In the genomic region with DNA sequence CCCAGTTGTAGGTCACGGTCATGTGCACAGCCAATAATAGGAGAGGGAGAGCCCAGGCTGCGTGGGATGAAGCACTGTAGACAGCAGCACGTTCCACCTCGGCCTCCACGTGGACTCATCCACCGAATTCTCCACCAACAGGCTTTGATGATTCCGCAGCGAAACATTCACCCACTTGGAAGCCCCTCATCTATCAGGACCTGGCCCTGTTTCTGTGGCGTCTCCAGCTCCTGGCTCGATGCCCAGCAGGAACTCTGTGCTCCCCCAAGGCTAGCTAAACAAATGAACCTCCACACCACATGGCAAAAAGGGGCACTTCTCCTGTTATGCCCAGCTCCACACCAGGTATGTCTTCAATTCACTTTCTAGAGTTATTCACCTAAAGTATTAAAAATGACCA, we compare ENCODE assay signal across 31 cellular contexts.
"Had no signal": no experiment of that assay in that cellular context is flagged by ENCODE, and none has a peak within 500 bp of the region (broad histone marks: within the 10 kb centered on the region; RNA-seq: fewer than 3 reads in every experiment).

No MANE protein-coding gene starts in this region.

- H3K27ac ChIP-seq: adrenal gland, body of pancreas, brain microvascular endothelial cell, breast epithelium, VCaP had no signal

- ATAC-seq: activated CD8-positive, alpha-beta T cell treated with anti-CD3 and anti-CD28 coated beads for 36 hours; activated naive CD4-positive, alpha-beta T cell treated with anti-CD3 and anti-CD28 coated beads, Interleukin-2, amount 50 U/mL, for 72 hours; activated T-cell treated with anti-CD3 and anti-CD28 coated beads, Interleukin-2, amount 50 U/mL, for 4 hours; activated T-cell treated with anti-CD3 and anti-CD28 coated beads, Interleukin-2, amount 50 U/mL, for 72 hours; activated T-helper 17 cell treated with anti-CD3 and anti-CD28 coated beads, Interleukin-2, amount 50 U/mL, for 72 hours; body of pancreas; T-helper 17 cell had no signal

- H3K36me3 ChIP-seq: adrenal gland, brain microvascular endothelial cell, breast epithelium had no signal

- H3K4me1 ChIP-seq: adrenal gland, body of pancreas, breast epithelium had no signal

- DNase-seq: activated B cell treated with CpG ODN at 0.5 μM for 24 hours; activated CD4-positive, alpha-beta memory T cell treated with anti-CD3 and anti-CD28 coated beads for 36 hours; activated CD4-positive, alpha-beta T cell treated with anti-CD3 and anti-CD28 coated beads for 4 hours; activated CD4-positive, alpha-beta T cell treated with anti-CD3 and anti-CD28 coated beads, Interleukin-2, amount 10 ng/mL, durations not matched to agents 24 days and 14 days; activated CD4-positive, alpha-beta T cell treated with anti-CD3 and anti-CD28 coated beads, Interleukin-2, amount 50 U/mL, for 1 hour; activated CD4-positive, alpha-beta T cell treated with anti-CD3 and anti-CD28 coated beads, Interleukin-2, amount 50 U/mL, for 4 hours; activated CD4-positive, CD25-positive, alpha-beta regulatory T cell treated with anti-CD3 and anti-CD28 coated beads, Interleukin-2, amount 50 U/mL, for 72 hours; activated CD8-positive, alpha-beta memory T cell treated with anti-CD3 and anti-CD28 coated beads, Interleukin-2, amount 50 U/mL, for 4 hours; activated CD8-positive, alpha-beta T cell treated with anti-CD3 and anti-CD28 coated beads for 36 hours; activated effector memory CD4-positive, alpha-beta T cell treated with anti-CD3 and anti-CD28 coated beads, Interleukin-2, amount 50 U/mL, for 16 hours; activated gamma-delta T cell treated with Interleukin-2 at 50 U/mL for 16 hours; activated naive CD4-positive, alpha-beta T cell; activated naive CD4-positive, alpha-beta T cell treated with anti-CD3 and anti-CD28 coated beads for 36 hours; activated naive CD4-positive, alpha-beta T cell treated with anti-CD3 and anti-CD28 coated beads, Interleukin-2, amount 50 U/mL, for 16 hours; activated naive CD8-positive, alpha-beta T cell treated with anti-CD3 and anti-CD28 coated beads for 36 hours; activated T-cell treated with anti-CD3 and anti-CD28 coated beads for 4 hours; activated T-cell treated with anti-CD3 and anti-CD28 coated beads, Interleukin-2, amount 50 U/mL, for 1 hour; activated T-cell treated with anti-CD3 and anti-CD28 coated beads, Interleukin-2, amount 50 U/mL, for 4 hours; activated T-cell treated with anti-CD3 and anti-CD28 coated beads, Interleukin-2, amount 50 U/mL, for 72 hours; adrenal gland; amniotic stem cell; aorta; body of pancreas; brain microvascular endothelial cell; central memory CD4-positive, alpha-beta T cell; T-helper 17 cell; T1000 had no signal

- H3K27me3 ChIP-seq: adrenal gland, body of pancreas, brain microvascular endothelial cell, breast epithelium had no signal

- H3K9me3 ChIP-seq: adrenal gland, body of pancreas, breast epithelium had no signal

- H3K4me3 ChIP-seq: adrenal gland, body of pancreas, breast epithelium had no signal
